Comparison of ENCODE assay signal across 8 cellular contexts in genomic region chr3:172984938-172985337, GRCh38.
"Had no signal": no experiment of that assay in that cellular context is flagged by ENCODE, and none has a peak within 500 bp of the region (broad histone marks: within the 10 kb centered on the region; RNA-seq: fewer than 3 reads in every experiment).

No MANE protein-coding gene starts in this region.

- H3K4me1 ChIP-seq: HAP-1 had no signal

- H3K4me3 ChIP-seq: GM23248, HAP-1 had no signal

- ATAC-seq: HCT116, HepG2 had no signal

- DNase-seq: GM23248, GOT3, H7, HFFc6 had no signal

- H3K27ac ChIP-seq: GM23248, HL-60 had no signal

- H3K9me3 ChIP-seq: HAP-1 had no signal
